In genomic region chr6:38141716-38142115, GRCh38 we compare ENCODE assay signal across 22 cellular contexts.
DNase-seq lines count a peak whose midpoint lies in the region; ATAC-seq and TF ChIP-seq lines count a peak whose summit lies in the region.
"Had no signal": no experiment of that assay in that cellular context is flagged by ENCODE, and none has a peak within 500 bp of the region (broad histone marks: within the 10 kb centered on the region; RNA-seq: fewer than 3 reads in every experiment).

No MANE protein-coding gene starts in this region.

- H3K9me3 Mint-ChIP-seq in osteocyte (ENCODE audit: unreplicated experiment) = peaks cover 5% of the 10 kb centered on the region
- no peaks in the 10 kb centered on the region for H3K9me3 Mint-ChIP-seq in MCF 10A (ENCODE audit: unreplicated experiment)
- H3K9me3 Mint-ChIP-seq: CD4-positive, CD25-positive, alpha-beta regulatory T cell; CD8-positive, alpha-beta memory T cell; HFFc6; IgD-negative memory B cell had no signal

- ATAC-seq in T-helper 17 cell = no peak
- ATAC-seq in HG03565 (IDR thresholded peaks at IDR 0.05; ENCODE audit: unreplicated experiment) = no peak
- no peak for ATAC-seq in Right ventricle myocardium superior (ENCODE audit: poor library complexity)
- ATAC-seq: HCT116 had no signal

- H3K4me3 Mint-ChIP-seq in T-helper 17 cell (no peak overlapping the region), osteocyte (ENCODE audit: unreplicated experiment) (no peak overlapping the region), MCF 10A (ENCODE audit: unreplicated experiment) (no peak overlapping the region)
- H3K4me3 Mint-ChIP-seq: CD4-positive, CD25-positive, alpha-beta regulatory T cell; CD8-positive, alpha-beta memory T cell; HFFc6; IgD-negative memory B cell had no signal

- BruUV-seq in MCF 10A (replicated peaks; lab: Mats Ljungman, UMichigan) = no TSS peak

- H3K4me3 ChIP-seq in dorsolateral prefrontal cortex = no peak overlapping the region

- H3K9me3 ChIP-seq in T-helper 17 cell (ENCODE audit: control insufficient read depth, low read length, poor library complexity, severe bottlenecking) = no peaks in the 10 kb centered on the region
- H3K9me3 ChIP-seq: BE2C had no signal

- peak overlapping the region in 32 of 59 donors; percentile 2 to 84 (median 64) for H3K27ac ChIP-seq in dorsolateral prefrontal cortex

- H3K27ac Mint-ChIP-seq in T-helper 17 cell (peak overlapping the region; percentile 69), osteocyte (ENCODE audit: unreplicated experiment) (no peak overlapping the region), MCF 10A (ENCODE audit: low read depth, unreplicated experiment) (no peak overlapping the region)
- H3K27ac Mint-ChIP-seq: HFFc6 had no signal

- POLR2A ChIA-PET in MCF 10A (lab: Yijun Ruan, JAX) = no interaction called here

- H3K27me3 Mint-ChIP-seq in T-helper 17 cell (no peaks in the 10 kb centered on the region), osteocyte (ENCODE audit: unreplicated experiment) (no peaks in the 10 kb centered on the region), MCF 10A (ENCODE audit: insufficient read depth, unreplicated experiment) (no peaks in the 10 kb centered on the region)
- H3K27me3 Mint-ChIP-seq: CD4-positive, CD25-positive, alpha-beta regulatory T cell; IgD-negative memory B cell had no signal

- peaks cover 35% of the 10 kb centered on the region for H3K4me1 Mint-ChIP-seq in T-helper 17 cell
- H3K4me1 Mint-ChIP-seq in osteocyte (ENCODE audit: unreplicated experiment) = peaks cover 20% of the 10 kb centered on the region
- H3K4me1 Mint-ChIP-seq in MCF 10A (ENCODE audit: insufficient read depth, unreplicated experiment) = peaks cover 7% of the 10 kb centered on the region

- H3K36me3 Mint-ChIP-seq in T-helper 17 cell (ENCODE audit: low read depth) (peaks cover 2% of the 10 kb centered on the region), osteocyte (ENCODE audit: unreplicated experiment) (peaks cover 27% of the 10 kb centered on the region), MCF 10A (ENCODE audit: insufficient read depth, unreplicated experiment) (peaks cover 10% of the 10 kb centered on the region)

- TF ChIP-seq CTCF in dorsolateral prefrontal cortex (IDR thresholded peaks at IDR 0.05 in 54 of 56, conservative IDR thresholded peaks at IDR 0.05 in 2 of 56; ENCODE audit: low read depth in 1 of 56, partially characterized antibody in 56 of 56) (no peak), osteocyte (IDR thresholded peaks at IDR 0.05) (no peak), MCF 10A (IDR thresholded peaks at IDR 0.05; ENCODE audit: unreplicated experiment) (no peak)

- CTCF ChIA-PET in MCF 10A (lab: Yijun Ruan, JAX) = interaction anchor here (0.6 kb wide), 1 partner anchor 347 kb away, joined by 3 read pairs; no protein-coding TSS in a partner anchor

- DNase-seq in T-helper 17 cell (no peak), dorsolateral prefrontal cortex (no peak), osteocyte (ENCODE audit: extremely low spot score, unreplicated experiment) (peak; percentile 53), GDM1 (lab: John Stamatoyannopoulos, UW) (no peak), MCF 10A (ENCODE audit: unreplicated experiment) (no peak), Right ventricle myocardium superior (no peak)
- DNase-seq: ACHN; BE2C; C1 segment of cervical spinal cord; CD4-positive, CD25-positive, alpha-beta regulatory T cell; CD8-positive, alpha-beta memory T cell; COR-L47; DMS 273 treated with DMSO at 0.1 percent for 48 hours; DMS53; DND-41; EL; GOT3; H7; HFFc6 had no signal

- intact Hi-C loops in dorsolateral prefrontal cortex (cut with DNase I) (no loop called here), MCF 10A (cut with micrococcal nuclease) (no loop called here), Right ventricle myocardium superior (cut with DNase I) (no loop called here)

- H3K27me3 ChIP-seq in dorsolateral prefrontal cortex = no peaks in the 10 kb centered on the region
- H3K27me3 ChIP-seq: BE2C had no signal
